ENCODE assay signal across 8 cellular contexts in the genomic region with DNA sequence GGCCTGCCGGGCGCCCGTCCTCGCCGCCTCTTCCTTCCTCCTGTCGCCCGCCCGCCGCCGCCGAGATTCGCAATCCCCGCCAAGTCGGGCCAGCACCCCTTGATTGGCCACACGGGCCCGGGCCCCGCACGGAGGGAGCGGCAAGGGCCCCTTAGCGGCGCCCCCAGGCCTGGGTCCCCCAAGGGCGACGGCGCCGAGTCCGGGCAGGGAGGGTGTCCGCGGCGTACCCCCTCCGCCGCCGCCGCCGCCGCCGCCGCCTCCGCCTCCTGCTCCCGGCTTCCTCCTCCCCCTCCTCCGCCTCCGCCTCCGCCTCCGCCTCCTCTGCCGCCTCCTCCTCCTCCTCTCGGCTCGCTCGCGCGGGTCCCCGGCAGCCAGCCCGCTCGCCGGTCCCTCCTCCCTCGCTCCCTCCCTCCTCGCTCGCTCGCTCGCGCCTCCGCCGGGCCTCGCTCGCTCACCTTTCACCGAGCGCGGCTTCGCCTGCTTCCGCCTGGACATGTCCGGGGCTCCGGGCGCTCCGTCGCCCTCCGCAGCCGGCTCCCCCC. TPM values are rescaled to one million over a fixed set of nuclear protein-coding genes. Genes with fewer than 3 reads are reported as not detected.
DNase-seq lines count a peak whose midpoint lies in the region; ATAC-seq lines count a peak whose summit lies in the region.

No MANE protein-coding gene starts in this region.

- no peaks in the 10 kb centered on the region for H3K9me3 ChIP-seq in T-helper 17 cell (ENCODE audit: control insufficient read depth, low read length, poor library complexity, severe bottlenecking)

- peaks cover 9% of the 10 kb centered on the region for H3K4me1 Mint-ChIP-seq in T-helper 17 cell

- ATAC-seq in GM21786 (IDR thresholded peaks at IDR 0.05; ENCODE audit: unreplicated experiment) = peak; percentile 57
- peak; percentile 76 for ATAC-seq in T-helper 17 cell

- no peaks in the 10 kb centered on the region for H3K36me3 Mint-ChIP-seq in T-helper 17 cell (ENCODE audit: low read depth)

- peaks cover 46% of the 10 kb centered on the region for H3K27me3 Mint-ChIP-seq in T-helper 17 cell

- H3K4me3 Mint-ChIP-seq in T-helper 17 cell = peak overlapping the region; percentile 78

- peak; percentile 73 for DNase-seq in D341Med (ENCODE audit: low spot score)
- peak; percentile 65 for DNase-seq in M059J (ENCODE audit: low read depth)
- peak; percentile 26 to 51 (median 29) for DNase-seq in T-helper 17 cell
- DNase-seq in astrocyte of the hippocampus (ENCODE audit: low read depth, low spot score) = peak; percentile 94
- peak; percentile 85 for DNase-seq in hepatic stellate cell (ENCODE audit: low spot score)
- peak; percentile 62 for DNase-seq in putamen (ENCODE audit: low spot score)
- no peak for DNase-seq in NCI-H2107 treated with DMSO at 0.1 percent for 48 hours (lab: John Stamatoyannopoulos, UW; ENCODE audit: unreplicated experiment)

- no peak overlapping the region for H3K27ac Mint-ChIP-seq in T-helper 17 cell

RNA-seq across cellular contexts. Expression of a gene that starts 0.6 kb away (rescaled TPM):
- 0.02 and 0.20 TPM in 2 replicates for total RNA-seq in M059J (2014; rRNA removed; shearing (Covaris generic))
- not detected for total RNA-seq in T-helper 17 cell
